1 cellular context compared by ENCODE assay signal in genomic region chr11:34053161-34053686, GRCh38.
A peak's percentile ranks its signal among the peaks of the same experiment; 100 is the strongest.
TF ChIP-seq lines count a peak whose summit lies in the region.

No MANE protein-coding gene starts in this region.

TF ChIP-seq in HepG2, 621 proteins besides CTCF, POLR2A, EP300 and RAD21 (continued from another document and continues in another):
- TF ChIP-seq, protein P1, sequence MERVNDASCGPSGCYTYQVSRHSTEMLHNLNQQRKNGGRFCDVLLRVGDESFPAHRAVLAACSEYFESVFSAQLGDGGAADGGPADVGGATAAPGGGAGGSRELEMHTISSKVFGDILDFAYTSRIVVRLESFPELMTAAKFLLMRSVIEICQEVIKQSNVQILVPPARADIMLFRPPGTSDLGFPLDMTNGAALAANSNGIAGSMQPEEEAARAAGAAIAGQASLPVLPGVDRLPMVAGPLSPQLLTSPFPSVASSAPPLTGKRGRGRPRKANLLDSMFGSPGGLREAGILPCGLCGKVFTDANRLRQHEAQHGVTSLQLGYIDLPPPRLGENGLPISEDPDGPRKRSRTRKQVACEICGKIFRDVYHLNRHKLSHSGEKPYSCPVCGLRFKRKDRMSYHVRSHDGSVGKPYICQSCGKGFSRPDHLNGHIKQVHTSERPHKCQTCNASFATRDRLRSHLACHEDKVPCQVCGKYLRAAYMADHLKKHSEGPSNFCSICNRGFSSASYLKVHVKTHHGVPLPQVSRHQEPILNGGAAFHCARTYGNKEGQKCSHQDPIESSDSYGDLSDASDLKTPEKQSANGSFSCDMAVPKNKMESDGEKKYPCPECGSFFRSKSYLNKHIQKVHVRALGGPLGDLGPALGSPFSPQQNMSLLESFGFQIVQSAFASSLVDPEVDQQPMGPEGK (CRISPR knock-in tag; IDR thresholded peaks at IDR 0.05): peak; percentile 69
- 0 out of 2 replicates have a peak, but pooled peaks have one; percentile 40 for TF ChIP-seq ZNF543 (CRISPR knock-in tag; IDR thresholded peaks at IDR 0.05)
- peak; percentile 14; the same call in 1 of the 2 replicates for TF ChIP-seq ZNF879 (CRISPR knock-in tag; IDR thresholded peaks at IDR 0.05)
- no peak for TF ChIP-seq CSRNP1 (CRISPR knock-in tag; IDR thresholded peaks at IDR 0.05)
- TF ChIP-seq HNF4G (IDR thresholded peaks at IDR 0.05; ENCODE audit: borderline replicate concordance, low read depth, low read length): no peak
- TF ChIP-seq HNF4G (CRISPR knock-in tag; IDR thresholded peaks at IDR 0.05; ENCODE audit: borderline replicate concordance, low read depth): no peak
- peak; percentile 54; the same call in 1 of the 2 replicates for TF ChIP-seq KAT8 (CRISPR knock-in tag; IDR thresholded peaks at IDR 0.05)
- TF ChIP-seq AHR (CRISPR knock-in tag; IDR thresholded peaks at IDR 0.05): no peak
- TF ChIP-seq ISL2 (CRISPR knock-in tag; IDR thresholded peaks at IDR 0.05): no peak
- peak; percentile 84 for TF ChIP-seq MAX (IDR thresholded peaks at IDR 0.05)
- no peak for TF ChIP-seq ZNF564 (CRISPR knock-in tag; IDR thresholded peaks at IDR 0.05)
- peak; percentile 45; the same call in 1 of the 2 replicates for TF ChIP-seq POLR2AphosphoS5 (IDR thresholded peaks at IDR 0.05; ENCODE audit: low read depth, low read length)
- TF ChIP-seq ZNF136 (CRISPR knock-in tag; IDR thresholded peaks at IDR 0.05; ENCODE audit: low read depth): 0 out of 2 replicates have a peak, but pooled peaks have one; percentile 29
- TF ChIP-seq, protein P2, sequence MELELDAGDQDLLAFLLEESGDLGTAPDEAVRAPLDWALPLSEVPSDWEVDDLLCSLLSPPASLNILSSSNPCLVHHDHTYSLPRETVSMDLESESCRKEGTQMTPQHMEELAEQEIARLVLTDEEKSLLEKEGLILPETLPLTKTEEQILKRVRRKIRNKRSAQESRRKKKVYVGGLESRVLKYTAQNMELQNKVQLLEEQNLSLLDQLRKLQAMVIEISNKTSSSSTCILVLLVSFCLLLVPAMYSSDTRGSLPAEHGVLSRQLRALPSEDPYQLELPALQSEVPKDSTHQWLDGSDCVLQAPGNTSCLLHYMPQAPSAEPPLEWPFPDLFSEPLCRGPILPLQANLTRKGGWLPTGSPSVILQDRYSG (CRISPR knock-in tag; IDR thresholded peaks at IDR 0.05): no peak
- peak; percentile 66 for TF ChIP-seq POLR2G (IDR thresholded peaks at IDR 0.05; ENCODE audit: low read depth, low read length)
- no peak for TF ChIP-seq TBX3 (IDR thresholded peaks at IDR 0.05; ENCODE audit: borderline replicate concordance)
- TF ChIP-seq, protein P3, sequence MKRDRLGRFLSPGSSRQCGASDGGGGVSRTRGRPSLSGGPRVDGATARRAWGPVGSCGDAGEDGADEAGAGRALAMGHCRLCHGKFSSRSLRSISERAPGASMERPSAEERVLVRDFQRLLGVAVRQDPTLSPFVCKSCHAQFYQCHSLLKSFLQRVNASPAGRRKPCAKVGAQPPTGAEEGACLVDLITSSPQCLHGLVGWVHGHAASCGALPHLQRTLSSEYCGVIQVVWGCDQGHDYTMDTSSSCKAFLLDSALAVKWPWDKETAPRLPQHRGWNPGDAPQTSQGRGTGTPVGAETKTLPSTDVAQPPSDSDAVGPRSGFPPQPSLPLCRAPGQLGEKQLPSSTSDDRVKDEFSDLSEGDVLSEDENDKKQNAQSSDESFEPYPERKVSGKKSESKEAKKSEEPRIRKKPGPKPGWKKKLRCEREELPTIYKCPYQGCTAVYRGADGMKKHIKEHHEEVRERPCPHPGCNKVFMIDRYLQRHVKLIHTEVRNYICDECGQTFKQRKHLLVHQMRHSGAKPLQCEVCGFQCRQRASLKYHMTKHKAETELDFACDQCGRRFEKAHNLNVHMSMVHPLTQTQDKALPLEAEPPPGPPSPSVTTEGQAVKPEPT (CRISPR knock-in tag; IDR thresholded peaks at IDR 0.05; ENCODE audit: low read depth): no peak
- TF ChIP-seq ZNF234 (CRISPR knock-in tag; conservative IDR thresholded peaks at IDR 0.05): no peak
- TF ChIP-seq ONECUT2 (CRISPR knock-in tag; IDR thresholded peaks at IDR 0.05): no peak
- TF ChIP-seq ZNF121 (CRISPR knock-in tag; IDR thresholded peaks at IDR 0.05): no peak
- TF ChIP-seq CBX2 (IDR thresholded peaks at IDR 0.05; ENCODE audit: low read depth, low read length): no peak
- no peak for TF ChIP-seq CBX2 (CRISPR knock-in tag; IDR thresholded peaks at IDR 0.05; ENCODE audit: low read depth)
- TF ChIP-seq ZNF274 (CRISPR knock-in tag; IDR thresholded peaks at IDR 0.05): no peak
- no peak for TF ChIP-seq CBX1 (IDR thresholded peaks at IDR 0.05; ENCODE audit: low read depth)
- TF ChIP-seq MYPOP (CRISPR knock-in tag; IDR thresholded peaks at IDR 0.05): 0 out of 2 replicates have a peak, but pooled peaks have one; percentile 49
- TF ChIP-seq ZKSCAN8 (CRISPR knock-in tag; IDR thresholded peaks at IDR 0.05; ENCODE audit: borderline replicate concordance): no peak
- TF ChIP-seq THAP7 (CRISPR knock-in tag; IDR thresholded peaks at IDR 0.05): 0 out of 2 replicates have a peak, but pooled peaks have one; percentile 69
- TF ChIP-seq SMARCE1 (IDR thresholded peaks at IDR 0.05; ENCODE audit: borderline replicate concordance): no peak
- no peak for TF ChIP-seq ZNF263 (CRISPR knock-in tag; IDR thresholded peaks at IDR 0.05)
- TF ChIP-seq ZNF205 (CRISPR knock-in tag; IDR thresholded peaks at IDR 0.05): no peak
- TF ChIP-seq KDM5A (IDR thresholded peaks at IDR 0.05; ENCODE audit: borderline replicate concordance, low read length): 0 out of 2 replicates have a peak, but pooled peaks have one; percentile 12
- no peak for TF ChIP-seq DR1 (CRISPR knock-in tag; IDR thresholded peaks at IDR 0.05)
- no peak for TF ChIP-seq ZNF777 (CRISPR knock-in tag; IDR thresholded peaks at IDR 0.05)
- TF ChIP-seq BHLHE40 (IDR thresholded peaks at IDR 0.05; ENCODE audit: low read length): no peak
- no peak for TF ChIP-seq KDM1A (CRISPR knock-in tag; IDR thresholded peaks at IDR 0.05)
- TF ChIP-seq ZNF34 (CRISPR knock-in tag; IDR thresholded peaks at IDR 0.05; ENCODE audit: borderline replicate concordance): no peak
- no peak for TF ChIP-seq MAFF (IDR thresholded peaks at IDR 0.05; ENCODE audit: low read depth, low read length)
- TF ChIP-seq SNAI1 (CRISPR knock-in tag; IDR thresholded peaks at IDR 0.05; ENCODE audit: borderline replicate concordance): no peak
- no peak for TF ChIP-seq ZMYM2 (CRISPR knock-in tag; IDR thresholded peaks at IDR 0.05)
- no peak for TF ChIP-seq ZNF354B (CRISPR knock-in tag; IDR thresholded peaks at IDR 0.05)
- 0 out of 2 replicates have a peak, but pooled peaks have one; percentile 24 for TF ChIP-seq ZNF317 (CRISPR knock-in tag; IDR thresholded peaks at IDR 0.05)
- TF ChIP-seq ZNF747 (CRISPR knock-in tag; IDR thresholded peaks at IDR 0.05; ENCODE audit: borderline replicate concordance): no peak
- 0 out of 2 replicates have a peak, but pooled peaks have one; percentile 3 for TF ChIP-seq BCL6 (CRISPR knock-in tag; IDR thresholded peaks at IDR 0.05)
- no peak for TF ChIP-seq ZNF780A (CRISPR knock-in tag; IDR thresholded peaks at IDR 0.05)
- TF ChIP-seq ZBED4 (CRISPR knock-in tag; IDR thresholded peaks at IDR 0.05; ENCODE audit: borderline replicate concordance): no peak
- peak; percentile 59 for TF ChIP-seq ASH2L (IDR thresholded peaks at IDR 0.05; ENCODE audit: insufficient read length, low read depth, low read length)
- TF ChIP-seq HNRNPH1 (optimal IDR thresholded peaks at IDR 0.05; ENCODE audit: low read depth, low read length): no peak
- no peak for TF ChIP-seq TAF15 (IDR thresholded peaks at IDR 0.05; ENCODE audit: low read depth, low read length, poor library complexity, severe bottlenecking)
- TF ChIP-seq KAT2B (IDR thresholded peaks at IDR 0.05; ENCODE audit: borderline replicate concordance, low read depth, low read length): no peak
- peak; percentile 31; the same call in 1 of the 2 replicates for TF ChIP-seq SIN3A (IDR thresholded peaks at IDR 0.05; ENCODE audit: borderline replicate concordance, low read depth, low read length)
- TF ChIP-seq CC2D1A (CRISPR knock-in tag; IDR thresholded peaks at IDR 0.05): no peak
- no peak for TF ChIP-seq THYN1 (CRISPR knock-in tag; IDR thresholded peaks at IDR 0.05; ENCODE audit: borderline replicate concordance, low read depth)
- no peak for TF ChIP-seq HDAC6 (IDR thresholded peaks at IDR 0.05; ENCODE audit: low read depth, low read length)
- no peak for TF ChIP-seq XBP1 (CRISPR knock-in tag; IDR thresholded peaks at IDR 0.05)
- TF ChIP-seq MED8 (CRISPR knock-in tag; IDR thresholded peaks at IDR 0.05; ENCODE audit: insufficient replicate concordance): peak; percentile 24
- no peak for TF ChIP-seq ZNF331 (CRISPR knock-in tag; IDR thresholded peaks at IDR 0.05)
- no peak for TF ChIP-seq STAT6 (CRISPR knock-in tag; IDR thresholded peaks at IDR 0.05; ENCODE audit: borderline replicate concordance)
- no peak; the same call in 1 of the 2 replicates for TF ChIP-seq BRD4 (CRISPR knock-in tag; IDR thresholded peaks at IDR 0.05)
- TF ChIP-seq ZNF441 (CRISPR knock-in tag; IDR thresholded peaks at IDR 0.05; ENCODE audit: borderline replicate concordance): 0 out of 2 replicates have a peak, but pooled peaks have one; percentile 35
- no peak for TF ChIP-seq HOXA9 (CRISPR knock-in tag; IDR thresholded peaks at IDR 0.05; ENCODE audit: borderline replicate concordance)
- no peak for TF ChIP-seq MEIS2 (CRISPR knock-in tag; IDR thresholded peaks at IDR 0.05)
- no peak for TF ChIP-seq ZNF709 (CRISPR knock-in tag; IDR thresholded peaks at IDR 0.05)
